1 cellular context compared by ENCODE assay signal in genomic region chr13:99230991-99231390, GRCh38.
TF ChIP-seq lines count a peak whose summit lies in the region.

No MANE protein-coding gene starts in this region.

TF ChIP-seq in IMR-90, 13 proteins besides CTCF, POLR2A, EP300 and RAD21:
- no peak for TF ChIP-seq FOS (IDR thresholded peaks at IDR 0.05; ENCODE audit: low read depth, low read length)
- TF ChIP-seq MXI1 (IDR thresholded peaks at IDR 0.05; ENCODE audit: borderline replicate concordance, low read depth, low read length), result no peak
- TF ChIP-seq ELK1 (IDR thresholded peaks at IDR 0.05; ENCODE audit: borderline replicate concordance, low read depth, low read length), result no peak
- TF ChIP-seq MAZ (IDR thresholded peaks at IDR 0.05; ENCODE audit: borderline replicate concordance, low read depth, low read length), result no peak
- TF ChIP-seq BHLHE40 (IDR thresholded peaks at IDR 0.05; ENCODE audit: low read depth, low read length), result no peak
- no peak for TF ChIP-seq MAFK (IDR thresholded peaks at IDR 0.05; ENCODE audit: low read depth, low read length)
- TF ChIP-seq SMC3 (IDR thresholded peaks at IDR 0.05; ENCODE audit: low read depth, low read length), result no peak
- no peak for TF ChIP-seq RCOR1 (IDR thresholded peaks at IDR 0.05; ENCODE audit: insufficient replicate concordance, low read length)
- no peak for TF ChIP-seq CHD1 (IDR thresholded peaks at IDR 0.05; ENCODE audit: low read depth, low read length)
- no peak for TF ChIP-seq CEBPB (IDR thresholded peaks at IDR 0.05; ENCODE audit: low read depth, low read length)
- no peak for TF ChIP-seq NFE2L2 (IDR thresholded peaks at IDR 0.05; ENCODE audit: low read depth, low read length)
